ENCODE assay signal across 8 cellular contexts in the genomic region with DNA sequence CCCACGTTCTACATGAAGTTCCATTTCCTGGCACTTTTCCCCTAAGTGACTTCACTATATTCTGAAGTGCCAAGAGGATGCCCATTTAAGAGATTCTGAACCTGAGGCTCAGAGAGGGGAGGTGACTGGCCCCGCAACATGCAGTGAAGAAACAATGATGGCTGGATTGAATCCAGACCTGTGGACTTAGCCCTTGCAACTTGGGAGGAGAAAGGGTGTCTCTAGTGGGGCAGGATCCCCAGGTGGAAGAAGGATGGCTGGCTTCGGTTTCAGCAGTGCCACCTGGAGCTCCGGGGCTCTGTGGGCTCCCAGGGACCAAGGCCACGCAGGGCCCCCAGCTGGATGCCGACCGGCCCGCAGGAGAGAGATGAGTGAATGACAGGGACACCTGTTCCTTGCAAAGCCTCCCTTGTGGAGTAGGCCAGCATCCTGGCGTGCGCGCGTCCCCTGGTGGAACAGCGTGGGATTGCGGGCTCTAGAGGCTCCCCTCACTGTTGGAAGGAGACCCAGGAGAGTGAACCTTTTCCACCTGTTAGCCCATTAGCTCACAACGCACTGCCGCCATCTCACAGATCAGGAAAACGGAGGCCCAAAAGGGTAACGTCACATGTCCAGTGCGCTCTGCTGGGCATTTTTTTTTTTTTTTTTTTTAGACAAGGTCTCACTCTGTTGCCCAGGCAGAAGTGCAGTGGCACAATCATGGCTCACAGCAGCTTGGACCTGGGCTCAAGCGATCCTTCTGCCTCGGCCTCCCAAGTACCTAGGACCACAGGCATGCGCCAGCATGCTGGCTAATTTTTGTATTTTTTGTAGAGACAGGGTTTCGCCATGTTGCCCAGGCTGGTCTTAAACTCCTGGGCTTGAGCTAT.
A peak's percentile ranks its signal among the peaks of the same experiment; 100 is the strongest.
DNase-seq lines count a peak whose midpoint lies in the region; ATAC-seq, FAIRE-seq and TF ChIP-seq lines count a peak whose summit lies in the region.

No MANE protein-coding gene starts in this region.

- TF ChIP-seq CTCF in A549 (IDR thresholded peaks at IDR 0.05) (peak; percentile 65), choroid plexus epithelial cell (conservative IDR thresholded peaks at IDR 0.05; ENCODE audit: low read depth, low read length) (peak; percentile 94)

- FAIRE-seq in A549 (lab: Jason Lieb, UNC) = no peak

- ATAC-seq in A549 = peak; percentile 96 to 98
- peak; percentile 65 for ATAC-seq in GM18498 (IDR thresholded peaks at IDR 0.05; ENCODE audit: unreplicated experiment)

- H3K9me3 ChIP-seq in A549 = no peaks in the 10 kb centered on the region

- H3K4me3 ChIP-seq in A549 = no peak overlapping the region
- no peak overlapping the region for H3K4me3 ChIP-seq in choroid plexus epithelial cell (ENCODE audit: low read depth, low read length)

- TF ChIP-seq RAD21 in A549 (conservative IDR thresholded peaks at IDR 0.05 in 1 of 2, IDR thresholded peaks at IDR 0.05 in 1 of 2) = peak; percentile 69 to 77

- peaks cover 7% of the 10 kb centered on the region; the same call in 1 of the 3 replicates for H3K4me1 ChIP-seq in A549

- DNase-seq in A549 (ENCODE audit: low read depth in 1 of 2, low spot score in 1 of 2) (peak; percentile 44 to 56), NCI-H2171 treated with DMSO at 0.1 percent for 48 hours (lab: John Stamatoyannopoulos, UW) (peak; percentile 75), choroid plexus epithelial cell (ENCODE audit: low read depth) (peak; percentile 58), lung microvascular endothelial cell (ENCODE audit: low read depth in 2 of 2) (peak; percentile 55 to 71), DMS79 (lab: John Stamatoyannopoulos, UW) (no peak)
- DNase-seq in activated CD4-positive, alpha-beta T cell treated with anti-CD3 and anti-CD28 coated beads, Interleukin-2, amount 10 ng/mL, durations not matched to agents 24 days and 14 days = peak; percentile 95
- DNase-seq in stimulated activated CD8-positive, alpha-beta memory T cell treated with anti-CD3 and anti-CD28 coated beads, Interleukin-4, amount 100 ng/mL, for 1 hour (ENCODE audit: low read depth in 2 of 2, low spot score in 1 of 2) = peak; percentile 47 to 57

- no peak for TF ChIP-seq POLR2A in A549 (IDR thresholded peaks at IDR 0.05; ENCODE audit: low read length)

- peaks cover 2% of the 10 kb centered on the region for H3K36me3 Mint-ChIP-seq in activated CD4-positive, alpha-beta T cell treated with anti-CD3 and anti-CD28 coated beads, Interleukin-2, amount 10 ng/mL, durations not matched to agents 24 days and 14 days (ENCODE audit: low read depth)

- H3K4me3 Mint-ChIP-seq in activated CD4-positive, alpha-beta T cell treated with anti-CD3 and anti-CD28 coated beads, Interleukin-2, amount 10 ng/mL, durations not matched to agents 24 days and 14 days = no peak overlapping the region

- POLR2A ChIA-PET in A549 (lab: Yijun Ruan, JAX) = no interaction called here

- no peaks in the 10 kb centered on the region for H3K9me3 Mint-ChIP-seq in activated CD4-positive, alpha-beta T cell treated with anti-CD3 and anti-CD28 coated beads, Interleukin-2, amount 10 ng/mL, durations not matched to agents 24 days and 14 days

- intact Hi-C loops in activated CD4-positive, alpha-beta T cell treated with anti-CD3 and anti-CD28 coated beads, Interleukin-2, amount 10 ng/mL, durations not matched to agents 24 days and 14 days (cut with micrococcal nuclease) = no loop called here

- H3K27me3 Mint-ChIP-seq in activated CD4-positive, alpha-beta T cell treated with anti-CD3 and anti-CD28 coated beads, Interleukin-2, amount 10 ng/mL, durations not matched to agents 24 days and 14 days = peaks cover 2% of the 10 kb centered on the region

- no peak overlapping the region for H3K27ac ChIP-seq in A549

- H3K4me1 Mint-ChIP-seq in activated CD4-positive, alpha-beta T cell treated with anti-CD3 and anti-CD28 coated beads, Interleukin-2, amount 10 ng/mL, durations not matched to agents 24 days and 14 days = peaks cover 45% of the 10 kb centered on the region

- CTCF ChIA-PET in A549 (lab: Yijun Ruan, JAX) = interaction anchor here (0.6 to 4.9 kb wide), 33 partner anchors 9 to 300 kb away, joined by 3 to 44 read pairs (median 4); partner anchors contain the start of genes KIAA1671 and LHFPL7

- TF ChIP-seq EP300 in A549 (IDR thresholded peaks at IDR 0.05) = no peak

- H3K27ac Mint-ChIP-seq in activated CD4-positive, alpha-beta T cell treated with anti-CD3 and anti-CD28 coated beads, Interleukin-2, amount 10 ng/mL, durations not matched to agents 24 days and 14 days = no peak overlapping the region

- WGBS in A549 (ENCODE audit: missing lambda C conversion rate) = 44% methylated on average over 12 of the region's 23 CpGs

- H3K4me2 ChIP-seq in A549 = no peak overlapping the region

TF ChIP-seq in A549, 52 proteins besides CTCF, POLR2A, EP300 and RAD21:
- TF ChIP-seq, protein P1, sequence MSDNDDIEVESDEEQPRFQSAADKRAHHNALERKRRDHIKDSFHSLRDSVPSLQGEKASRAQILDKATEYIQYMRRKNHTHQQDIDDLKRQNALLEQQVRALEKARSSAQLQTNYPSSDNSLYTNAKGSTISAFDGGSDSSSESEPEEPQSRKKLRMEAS (IDR thresholded peaks at IDR 0.05) = no peak
- TF ChIP-seq JUN (IDR thresholded peaks at IDR 0.05) = no peak
- peak; percentile 64 for TF ChIP-seq SMC3 (IDR thresholded peaks at IDR 0.05)
